Comparison of ENCODE assay signal across 8 cellular contexts in the genomic region with DNA sequence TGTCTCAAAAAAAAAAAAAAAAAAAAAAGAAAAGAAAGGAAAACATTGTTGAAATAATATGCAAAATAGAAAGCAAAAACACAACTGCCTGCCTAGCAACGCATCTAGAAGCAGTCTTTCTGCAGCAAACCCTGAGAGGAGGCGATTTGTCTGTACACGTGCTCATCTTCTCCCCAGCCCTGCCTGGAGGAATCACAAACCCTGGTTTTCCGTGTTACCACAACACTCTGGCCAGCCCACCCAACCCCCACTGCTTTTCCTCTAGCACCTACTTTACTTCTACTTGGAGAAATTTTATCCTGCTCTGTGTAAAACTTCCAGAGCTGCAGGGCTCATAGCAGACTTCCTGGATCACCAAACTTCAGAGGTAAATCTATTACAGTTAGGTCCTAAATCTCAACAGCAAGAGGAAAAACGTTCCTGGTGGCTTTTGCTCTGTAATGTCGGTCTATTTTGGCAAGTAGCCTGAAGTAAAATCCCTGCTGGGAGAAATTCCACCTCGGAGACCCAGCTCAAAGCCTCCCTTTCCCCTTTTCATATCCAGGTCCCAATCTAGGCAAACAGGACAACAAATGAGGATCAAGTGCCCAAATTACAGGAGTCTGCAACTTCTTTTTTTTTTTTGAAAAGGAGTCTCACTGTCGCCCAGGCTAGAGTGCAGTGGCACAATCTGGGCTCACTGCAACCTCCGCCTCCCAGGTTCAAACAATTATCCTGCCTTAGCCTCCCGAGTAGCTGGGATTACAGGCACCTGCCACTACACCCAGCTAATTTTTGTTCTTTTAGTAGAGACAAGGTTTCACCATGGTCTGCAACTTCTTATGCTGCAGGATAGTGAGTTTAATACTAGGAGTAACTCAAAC.
DNase-seq lines count a peak whose midpoint lies in the region; ATAC-seq, FAIRE-seq and TF ChIP-seq lines count a peak whose summit lies in the region.

No MANE protein-coding gene starts in this region.

- no peak for TF ChIP-seq EP300 in transverse colon (IDR thresholded peaks at IDR 0.05; ENCODE audit: low read depth)

- no peak for TF ChIP-seq CTCF in endothelial cell (IDR thresholded peaks at IDR 0.05; ENCODE audit: unreplicated experiment)
- TF ChIP-seq CTCF in transverse colon (IDR thresholded peaks at IDR 0.05) = no peak

- H3K36me3 Mint-ChIP-seq in endothelial cell (ENCODE audit: low read depth, unreplicated experiment) = peaks cover 3% of the 10 kb centered on the region

- H3K4me1 ChIP-seq in transverse colon = peaks cover 0 to 91% (median 60%) of the 10 kb centered on the region in 4 donors

- H3K4me3 ChIP-seq in transverse colon = peak overlapping the region in 2 of 4 donors; percentile 7 to 32

- in situ Hi-C loops in transverse colon (cut with MboI; ENCODE audit: low pct_ligation_motif_present in 1 of 4, low pct_unique_long_range_greater_than_20kb in 1 of 4, low sequenced_read_pairs in 3 of 4) = no loop called here

- H3K9me3 Mint-ChIP-seq in endothelial cell (ENCODE audit: unreplicated experiment) = no peaks in the 10 kb centered on the region

- H3K4me1 Mint-ChIP-seq in endothelial cell (ENCODE audit: unreplicated experiment) = peaks cover 43% of the 10 kb centered on the region

- peak; percentile 55 for DNase-seq in NCI-H2227 (lab: John Stamatoyannopoulos, UW; ENCODE audit: unreplicated experiment)
- peak; percentile 65 for DNase-seq in endothelial cell (ENCODE audit: low spot score)
- DNase-seq in medulla oblongata (ENCODE audit: extremely low spot score) = peak; percentile 23
- peak; percentile 35 for DNase-seq in transverse colon
- DNase-seq in RPMI8226 = no peak
- DNase-seq in mesenteric fat pad (ENCODE audit: low spot score) = no peak
- no peak for DNase-seq in RCC 7860 (ENCODE audit: low spot score)

- H3K4me3 Mint-ChIP-seq in endothelial cell (ENCODE audit: unreplicated experiment) = peak overlapping the region; percentile 86

- FAIRE-seq in RCC 7860 (lab: Jason Lieb, UNC) = no peak

- H3K27ac ChIP-seq in transverse colon = peak overlapping the region; percentile 84 to 88 (median 86)

- peak overlapping the region; percentile 95 for H3K27ac Mint-ChIP-seq in endothelial cell (ENCODE audit: unreplicated experiment)

- intact Hi-C loops in transverse colon (cut with DNase I; ENCODE audit: low total_unique reads) = no loop called here

- H3K27me3 ChIP-seq in transverse colon = no peaks in the 10 kb centered on the region

- H3K36me3 ChIP-seq in transverse colon = no peaks in the 10 kb centered on the region

- 9 to 19% methylated on average over 5 to 10 of the region's 10 CpGs for WGBS in transverse colon (ENCODE audit: low coverage in 1 of 2), 2 donors

- H3K27me3 Mint-ChIP-seq in endothelial cell (ENCODE audit: unreplicated experiment) = peaks cover 3% of the 10 kb centered on the region

- TF ChIP-seq POLR2A in transverse colon (IDR thresholded peaks at IDR 0.05) = no peak

- no peak for ATAC-seq in GM18517 (IDR thresholded peaks at IDR 0.05; ENCODE audit: unreplicated experiment)

- H3K9me3 ChIP-seq in transverse colon = no peaks in the 10 kb centered on the region

Comparison
In these comparisons a context has a peak if more than half of its experiments do, and no peak if none do; other contexts are left out.
1. DNase-seq: peak in NCI-H2227 (single experiment), endothelial cell (single experiment), medulla oblongata (single experiment) and transverse colon (single experiment); none in RPMI8226 (single experiment), mesenteric fat pad (single experiment) and RCC 7860 (single experiment).